Comparison of ENCODE assay signal across 1 cellular context in the genomic region with DNA sequence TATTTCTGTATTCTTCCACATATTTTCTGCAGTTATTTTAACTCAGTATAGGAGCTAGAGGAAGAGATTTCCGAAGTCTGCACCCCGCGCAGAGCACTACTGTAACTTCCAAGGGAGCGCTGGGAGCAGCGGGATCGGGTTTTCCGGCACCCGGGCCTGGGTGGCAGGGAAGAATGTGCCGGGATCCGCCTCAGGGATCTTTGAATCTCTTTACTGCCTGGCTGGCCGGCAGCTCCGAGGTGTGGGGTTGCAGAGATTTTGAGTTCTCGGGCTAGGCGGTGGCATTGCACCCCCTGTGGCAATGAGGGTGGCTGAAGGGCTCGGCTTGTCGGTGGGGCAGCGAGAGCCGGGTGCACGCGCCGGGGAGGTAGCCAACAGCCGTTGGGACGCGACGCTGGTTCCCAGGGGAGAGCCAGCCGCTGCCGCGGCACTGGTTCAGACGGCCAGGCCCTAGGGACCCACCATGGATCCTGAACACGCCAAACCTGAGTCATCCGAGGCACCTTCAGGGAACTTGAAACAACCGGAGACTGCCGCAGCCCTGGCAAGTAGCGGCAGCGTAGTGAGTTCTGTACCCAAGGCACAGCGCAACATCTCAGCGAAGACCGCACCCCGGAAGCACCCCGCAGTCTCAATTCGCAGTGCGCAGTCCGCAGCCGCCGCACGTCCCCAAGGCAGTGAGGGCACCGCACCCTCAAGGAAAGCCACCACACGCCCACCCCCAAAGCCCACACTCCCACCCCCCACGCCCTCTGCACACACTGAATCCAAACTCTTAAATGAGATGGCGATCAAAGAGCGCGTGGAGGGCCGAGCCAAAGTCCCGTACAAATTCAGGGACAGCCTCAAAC.
TF ChIP-seq lines count a peak whose summit lies in the region.

A gene with protein sequence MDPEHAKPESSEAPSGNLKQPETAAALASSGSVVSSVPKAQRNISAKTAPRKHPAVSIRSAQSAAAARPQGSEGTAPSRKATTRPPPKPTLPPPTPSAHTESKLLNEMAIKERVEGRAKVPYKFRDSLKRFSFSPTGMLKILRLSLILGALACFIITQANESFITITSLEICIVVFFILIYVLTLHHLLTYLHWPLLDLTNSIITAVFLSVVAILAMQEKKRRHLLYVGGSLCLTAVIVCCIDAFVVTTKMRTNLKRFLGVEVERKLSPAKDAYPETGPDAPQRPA (plus strand): TSS at position 389 of the 851 bp plus-strand sequence. CDS start 75 bp downstream, at position 464.

TF ChIP-seq in K562, 482 proteins besides CTCF, POLR2A, EP300 and RAD21:
- TF ChIP-seq XRCC5 (IDR thresholded peaks at IDR 0.05; ENCODE audit: low read depth, low read length) = no peak
- TF ChIP-seq, protein P1, sequence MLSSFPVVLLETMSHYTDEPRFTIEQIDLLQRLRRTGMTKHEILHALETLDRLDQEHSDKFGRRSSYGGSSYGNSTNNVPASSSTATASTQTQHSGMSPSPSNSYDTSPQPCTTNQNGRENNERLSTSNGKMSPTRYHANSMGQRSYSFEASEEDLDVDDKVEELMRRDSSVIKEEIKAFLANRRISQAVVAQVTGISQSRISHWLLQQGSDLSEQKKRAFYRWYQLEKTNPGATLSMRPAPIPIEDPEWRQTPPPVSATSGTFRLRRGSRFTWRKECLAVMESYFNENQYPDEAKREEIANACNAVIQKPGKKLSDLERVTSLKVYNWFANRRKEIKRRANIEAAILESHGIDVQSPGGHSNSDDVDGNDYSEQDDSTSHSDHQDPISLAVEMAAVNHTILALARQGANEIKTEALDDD (IDR thresholded peaks at IDR 0.05) = no peak
- no peak for TF ChIP-seq CBX5 (IDR thresholded peaks at IDR 0.05; ENCODE audit: borderline replicate concordance, low read depth)
- no peak for TF ChIP-seq SP1 (CRISPR knock-in tag; IDR thresholded peaks at IDR 0.05)
- peak; percentile 39; the same call in 1 of the 2 replicates for TF ChIP-seq POLR2G (IDR thresholded peaks at IDR 0.05; ENCODE audit: low read depth, low read length)
- TF ChIP-seq RBFOX2 (IDR thresholded peaks at IDR 0.05; ENCODE audit: low read depth, low read length) = 0 out of 2 replicates have a peak, but pooled peaks have one; percentile 27
